ENCODE assay signal across 8 cellular contexts in genomic region chr1:119275145-119275929, GRCh38.
DNase-seq lines count a peak whose midpoint lies in the region; ATAC-seq, FAIRE-seq and TF ChIP-seq lines count a peak whose summit lies in the region.

No MANE protein-coding gene starts in this region.

- H3K4me1 Mint-ChIP-seq in CD4-positive, alpha-beta T cell (ENCODE audit: low read depth), result no peaks in the 10 kb centered on the region
- H3K4me1 Mint-ChIP-seq in astrocyte (ENCODE audit: low read depth, unreplicated experiment), result peaks cover 21% of the 10 kb centered on the region

- CTCF ChIA-PET in CD4-positive, alpha-beta T cell (lab: Charles Lee), result interaction anchor here (0.6 to 1.1 kb wide), 4 partner anchors 23 to 400 kb away, joined by 3 to 4 read pairs (median 3); no protein-coding TSS in a partner anchor
- CTCF ChIA-PET in IMR-90 (lab: Yijun Ruan, JAX), result interaction anchor here (0.7 to 2.1 kb wide), 6 partner anchors 8 to 26 kb away, joined by 3 to 8 read pairs (median 4); no protein-coding TSS in a partner anchor

- H3K4me2 ChIP-seq in IMR-90 (ENCODE audit: low read depth, low read length) (no peak overlapping the region), astrocyte (ENCODE audit: low read length) (no peak overlapping the region)

- dilution Hi-C loops in IMR-90 (cut with HindIII; ENCODE audit: low sequenced_read_pairs, unreplicated experiment), result no loop called here

- H4K91ac ChIP-seq in IMR-90 (ENCODE audit: insufficient read depth, low read depth, low read length), result no peak overlapping the region

- H3K36me3 Mint-ChIP-seq in CD4-positive, alpha-beta T cell (ENCODE audit: low read depth), result no peaks in the 10 kb centered on the region
- H3K36me3 Mint-ChIP-seq in astrocyte (ENCODE audit: low read depth, unreplicated experiment), result no peaks in the 10 kb centered on the region

- H3K27me3 ChIP-seq in CD4-positive, alpha-beta T cell (ENCODE audit: control insufficient read depth, insufficient read depth, low read length), result no peaks in the 10 kb centered on the region
- H3K27me3 ChIP-seq in IMR-90 (ENCODE audit: control insufficient read depth, insufficient read depth, low read length) (peaks cover 2% of the 10 kb centered on the region), astrocyte (ENCODE audit: insufficient read depth, low read length) (peaks cover 9% of the 10 kb centered on the region)

- H3K14ac ChIP-seq in IMR-90 (replicated peaks; ENCODE audit: low read depth, low read length), result no peak overlapping the region

- intact Hi-C loops in CD4-positive, alpha-beta T cell (cut with DNase I, micrococcal nuclease), result loop anchor here in 1 of 2 experiments (5.0 kb wide), 1 partner anchor 402 kb away; no protein-coding TSS in a partner anchor
- intact Hi-C loops in IMR-90 (cut with micrococcal nuclease), result loop anchor here (1.0 to 5.0 kb wide), 3 partner anchors 92 to 1123 kb away; partner anchors contain the start of gene WARS2

- H3K36me3 ChIP-seq in IMR-90 (ENCODE audit: control insufficient read depth, insufficient read depth, low read length) (no peaks in the 10 kb centered on the region), astrocyte (ENCODE audit: insufficient read depth, low read length) (no peaks in the 10 kb centered on the region)

- H2BK20ac ChIP-seq in IMR-90 (ENCODE audit: low read depth, low read length), result no peak overlapping the region

- H3K4me3 ChIP-seq in IMR-90 (ENCODE audit: insufficient read depth, low read depth, low read length) (no peak overlapping the region), astrocyte (ENCODE audit: insufficient read depth, low read depth, low read length) (no peak overlapping the region)

- no peak overlapping the region for H3K4me3 Mint-ChIP-seq in CD4-positive, alpha-beta T cell
- H3K4me3 Mint-ChIP-seq in astrocyte (ENCODE audit: unreplicated experiment), result no peak overlapping the region

- no peak overlapping the region for H3K18ac ChIP-seq in IMR-90 (ENCODE audit: low read depth, low read length)

- peak; percentile 70 for FAIRE-seq in astrocyte (lab: Jason Lieb, UNC)

- H3K4me1 ChIP-seq in IMR-90 (ENCODE audit: control insufficient read depth, insufficient read depth, low read length) (peaks cover 4% of the 10 kb centered on the region), astrocyte (ENCODE audit: insufficient read depth, low read length) (peaks cover 14% of the 10 kb centered on the region)

- no peak overlapping the region for H3K23ac ChIP-seq in IMR-90 (ENCODE audit: low read depth, low read length)

- H2AFZ ChIP-seq in IMR-90 (replicated peaks; ENCODE audit: low read length, poor library complexity), result no peak overlapping the region
- no peak overlapping the region for H2AFZ ChIP-seq in astrocyte (ENCODE audit: low read depth, low read length)

- no peak overlapping the region for H3K27ac Mint-ChIP-seq in CD4-positive, alpha-beta T cell
- no peak overlapping the region for H3K27ac Mint-ChIP-seq in astrocyte (ENCODE audit: unreplicated experiment)

- H3K9ac ChIP-seq in IMR-90 (ENCODE audit: low read depth, low read length), result no peak overlapping the region
- H3K9ac ChIP-seq in astrocyte (ENCODE audit: low read length), result no peak overlapping the region

- H2AK5ac ChIP-seq in IMR-90 (ENCODE audit: low read depth, low read length), result no peak overlapping the region

- in situ Hi-C loops in IMR-90 (cut with MboI; ENCODE audit: low sequenced_read_pairs), result loop anchor here (10.0 to 25.0 kb wide), 2 partner anchors 89 to 387 kb away; partner anchors contain the start of gene HAO2

- no peaks in the 10 kb centered on the region for H3K79me1 ChIP-seq in IMR-90 (ENCODE audit: low read depth in 1 of 2, low read length in 2 of 2)

- no peak overlapping the region for H2AK9ac ChIP-seq in IMR-90 (replicated peaks; ENCODE audit: low read depth, low read length, poor library complexity)

- H2BK120ac ChIP-seq in IMR-90 (ENCODE audit: low read depth, low read length), result no peak overlapping the region

- POLR2A ChIA-PET in CD4-positive, alpha-beta T cell (lab: Charles Lee), result no interaction called here
- POLR2A ChIA-PET in IMR-90 (lab: Charles Lee; ENCODE audit: unreplicated experiment), result no interaction called here

- H3K9me1 ChIP-seq in IMR-90 (ENCODE audit: insufficient read depth, low read length), result no peaks in the 10 kb centered on the region

- TF ChIP-seq CTCF in CD4-positive, alpha-beta T cell (IDR thresholded peaks at IDR 0.05), result peak; percentile 68
- TF ChIP-seq CTCF in IMR-90 (conservative IDR thresholded peaks at IDR 0.05; ENCODE audit: low read depth, low read length), result peak; percentile 91
- peak; percentile 99 for TF ChIP-seq CTCF in astrocyte (IDR thresholded peaks at IDR 0.05; ENCODE audit: insufficient read depth, low read depth, low read length)

- H3K27me3 Mint-ChIP-seq in CD4-positive, alpha-beta T cell, result peaks cover 31% of the 10 kb centered on the region
- peaks cover 7% of the 10 kb centered on the region for H3K27me3 Mint-ChIP-seq in astrocyte (ENCODE audit: low read depth, unreplicated experiment)

- H3K9me3 ChIP-seq in CD4-positive, alpha-beta T cell (ENCODE audit: control insufficient read depth, low read length), result no peaks in the 10 kb centered on the region
- H3K9me3 ChIP-seq in IMR-90 (ENCODE audit: control insufficient read depth, insufficient read depth, low read length) (no peaks in the 10 kb centered on the region), astrocyte (ENCODE audit: insufficient read depth, low read depth, low read length) (no peaks in the 10 kb centered on the region)

- no peaks in the 10 kb centered on the region for H3K79me2 ChIP-seq in astrocyte (ENCODE audit: insufficient read depth, low read length)

- no peak overlapping the region for H4K8ac ChIP-seq in IMR-90 (ENCODE audit: low read depth in 2 of 2, low read length in 2 of 2)

- BruUV-seq in IMR-90 (replicated peaks; lab: Mats Ljungman, UMichigan), result no TSS peak

- WGBS in IMR-90 (ENCODE audit: extremely low coverage in 2 of 2, insufficient read length in 1 of 2), 2 experiments, result no CpG with 5 or more reads among the region's 4 CpGs

- no peak overlapping the region for H3K27ac ChIP-seq in CD4-positive, alpha-beta T cell (ENCODE audit: low read depth, low read length)
- H3K27ac ChIP-seq in IMR-90 (ENCODE audit: insufficient read depth, low read length) (no peak overlapping the region), astrocyte (ENCODE audit: low read depth, low read length) (no peak overlapping the region)

- H3K4ac ChIP-seq in IMR-90 (ENCODE audit: low read depth, low read length), result no peak overlapping the region

- H3K56ac ChIP-seq in IMR-90 (ENCODE audit: extremely low read depth, insufficient read depth, low read length), result no peak overlapping the region

- TF ChIP-seq RAD21 in IMR-90 (IDR thresholded peaks at IDR 0.05; ENCODE audit: low read length), result peak; percentile 82

- H4K20me1 ChIP-seq in IMR-90 (ENCODE audit: insufficient read depth, low read length) (no peaks in the 10 kb centered on the region), astrocyte (ENCODE audit: insufficient read depth, low read length) (no peaks in the 10 kb centered on the region)

- no peak overlapping the region for H2BK15ac ChIP-seq in IMR-90 (ENCODE audit: low read depth, low read length)

- no peak for TF ChIP-seq POLR2A in IMR-90 (IDR thresholded peaks at IDR 0.05; ENCODE audit: low read depth, low read length)

- H4K5ac ChIP-seq in IMR-90 (ENCODE audit: low read depth, low read length), result no peak overlapping the region

- no peak overlapping the region for H2BK5ac ChIP-seq in IMR-90 (ENCODE audit: low read depth, low read length, poor library complexity, severe bottlenecking)

- no peaks in the 10 kb centered on the region for H3K9me3 Mint-ChIP-seq in CD4-positive, alpha-beta T cell
- H3K9me3 Mint-ChIP-seq in astrocyte (ENCODE audit: unreplicated experiment), result no peaks in the 10 kb centered on the region

- peak; percentile 48 for ATAC-seq in CD4-positive, alpha-beta T cell (ENCODE audit: poor library complexity)
- peak; percentile 84 for ATAC-seq in GM18868 (IDR thresholded peaks at IDR 0.05; ENCODE audit: unreplicated experiment)
- ATAC-seq in IMR-90 (ENCODE audit: low read depth), result peak; percentile 92

- DNase-seq in CD4-positive, alpha-beta T cell, result peak in 8 of 10 experiments; percentile 0 to 16 (median 6)
- DNase-seq in IMR-90, result peak; percentile 67
- peak; percentile 58 for DNase-seq in RPMI7951 (ENCODE audit: low read depth)
- DNase-seq in astrocyte (ENCODE audit: low read depth), result peak; percentile 26
- DNase-seq in inferior parietal cortex (ENCODE audit: extremely low spot score), result peak; percentile 58
- DNase-seq in stimulated activated CD8-positive, alpha-beta memory T cell treated with anti-CD3 and anti-CD28 coated beads, Interleukin-2, amount 100 ng/mL, for 48 hours (ENCODE audit: low read depth in 2 of 2), result peak; percentile 14 to 22
- no peak for DNase-seq in ureter (ENCODE audit: low spot score)

TF ChIP-seq in IMR-90, 13 proteins besides CTCF, POLR2A, EP300 and RAD21:
- TF ChIP-seq MAFK (IDR thresholded peaks at IDR 0.05; ENCODE audit: low read depth, low read length) (no peak), MXI1 (IDR thresholded peaks at IDR 0.05; ENCODE audit: borderline replicate concordance, low read depth, low read length) (no peak), USF2 (IDR thresholded peaks at IDR 0.05; ENCODE audit: low read depth, low read length) (no peak), RCOR1 (IDR thresholded peaks at IDR 0.05; ENCODE audit: insufficient replicate concordance, low read length) (no peak), RFX5 (IDR thresholded peaks at IDR 0.05; ENCODE audit: low read depth, low read length) (no peak), MAZ (IDR thresholded peaks at IDR 0.05; ENCODE audit: borderline replicate concordance, low read depth, low read length) (no peak), SMC3 (IDR thresholded peaks at IDR 0.05; ENCODE audit: low read depth, low read length) (peak; percentile 78), FOS (IDR thresholded peaks at IDR 0.05; ENCODE audit: low read depth, low read length) (no peak)
